In genomic region chr12:92442782-92443181, GRCh38 we compare ENCODE assay signal across 20 cellular contexts.
DNase-seq lines count a peak whose midpoint lies in the region; ATAC-seq, FAIRE-seq and TF ChIP-seq lines count a peak whose summit lies in the region.
"Had no signal": no experiment of that assay in that cellular context is flagged by ENCODE, and none has a peak within 500 bp of the region (broad histone marks: within the 10 kb centered on the region; RNA-seq: fewer than 3 reads in every experiment).

No MANE protein-coding gene starts in this region.

- no peak for DNase-seq in GM12891 (ENCODE audit: insufficient read length, low spot score)
- peak; percentile 7 for DNase-seq in RWPE1 (ENCODE audit: low spot score)
- DNase-seq in fibroblast of the conjunctiva (ENCODE audit: low read depth) = peak; percentile 42
- no peak for DNase-seq in NCI-H2029 (lab: John Stamatoyannopoulos, UW)
- DNase-seq in NCI-H1417 treated with DMSO at 0.1 percent for 48 hours (lab: John Stamatoyannopoulos, UW) = no peak
- DNase-seq: activated gamma-delta T cell; BE2C; cortex of kidney; esophagus squamous epithelium; hippocampal formation; kidney; midbrain; NCI-H1930; sigmoid colon; stimulated activated CD4-positive, alpha-beta T cell treated with anti-CD3 and anti-CD28 coated beads, Interleukin-2, amount 100 ng/mL, for 48 hours had no signal

- ATAC-seq in SK-N-SH treated with all-trans-retinoic acid at 6 μM for 48 hours (no peak), GM21576 (IDR thresholded peaks at IDR 0.05; ENCODE audit: unreplicated experiment) (no peak)

- H3K4me2 ChIP-seq in BLaER1 = peak overlapping the region; percentile 11; the same call in 1 of the 2 replicates

- H3K9me3 ChIP-seq in BLaER1 = no peaks in the 10 kb centered on the region; the same call in 1 of the 2 replicates
- H3K9me3 ChIP-seq: BE2C, esophagus squamous epithelium, sigmoid colon, tibial nerve had no signal

- H3K9ac ChIP-seq in BLaER1 = no peak overlapping the region

- no peaks in the 10 kb centered on the region for H4K20me1 ChIP-seq in BLaER1

- no peaks in the 10 kb centered on the region for H3K27me3 ChIP-seq in BLaER1
- H3K27me3 ChIP-seq: BE2C, esophagus squamous epithelium, sigmoid colon, tibial nerve had no signal

- POLR2A ChIA-PET in RWPE1 (lab: Yijun Ruan, JAX; ENCODE audit: low non-redundant PET) = no interaction called here

- H3K27ac ChIP-seq in BLaER1 (peak overlapping the region; percentile 16; the same call in 1 of the 2 replicates), RWPE1 (no peak overlapping the region)
- H3K27ac ChIP-seq: esophagus squamous epithelium, sigmoid colon had no signal

- no peaks in the 10 kb centered on the region for H3K36me3 ChIP-seq in BLaER1
- H3K36me3 ChIP-seq: BE2C, esophagus squamous epithelium, sigmoid colon, tibial nerve had no signal

- TF ChIP-seq CTCF in RWPE1 (conservative IDR thresholded peaks at IDR 0.05; ENCODE audit: low read depth) = no peak

- peak; percentile 72 for FAIRE-seq in GM12891 (lab: Jason Lieb, UNC)
- FAIRE-seq: HTR-8/SVneo, kidney had no signal

- CTCF ChIA-PET in RWPE1 (lab: Yijun Ruan, JAX) = interaction anchor here (0.6 kb wide), 1 partner anchor 1057 kb away, joined by 4 read pairs; no protein-coding TSS in a partner anchor

- H3K4me3 ChIP-seq in BLaER1 = no peak overlapping the region
- H3K4me3 ChIP-seq: esophagus squamous epithelium, sigmoid colon, tibial nerve had no signal

- no peak for TF ChIP-seq POLR2A in GM12891 (IDR thresholded peaks at IDR 0.05; ENCODE audit: low read depth, low read length)

- peaks cover 76% of the 10 kb centered on the region for H3K4me1 ChIP-seq in BLaER1
- H3K4me1 ChIP-seq: BE2C had no signal

TF ChIP-seq in GM12891, 5 proteins besides CTCF, POLR2A, EP300 and RAD21:
- TF ChIP-seq POU2F2 (IDR thresholded peaks at IDR 0.05; ENCODE audit: low read depth, low read length) (no peak), TAF1 (IDR thresholded peaks at IDR 0.05; ENCODE audit: low read depth, low read length) (no peak), PAX5 (IDR thresholded peaks at IDR 0.05; ENCODE audit: insufficient read depth, low read length, severe bottlenecking) (no peak), SPI1 (IDR thresholded peaks at IDR 0.05; ENCODE audit: low read depth, low read length) (no peak), POLR2AphosphoS5 (IDR thresholded peaks at IDR 0.05; ENCODE audit: low read depth, low read length) (no peak)

TF ChIP-seq in SK-N-SH treated with all-trans-retinoic acid at 6 μM for 48 hours, 23 proteins besides CTCF, POLR2A, EP300 and RAD21:
- TF ChIP-seq CSDC2 (CRISPR knock-in tag; IDR thresholded peaks at IDR 0.05) = no peak
- TF ChIP-seq ZFP3 (CRISPR knock-in tag; IDR thresholded peaks at IDR 0.05) = no peak
- no peak for TF ChIP-seq TCF4 (CRISPR knock-in tag; IDR thresholded peaks at IDR 0.05; ENCODE audit: borderline replicate concordance)
- TF ChIP-seq BACH2 (CRISPR knock-in tag; IDR thresholded peaks at IDR 0.05; ENCODE audit: borderline replicate concordance) = no peak
- TF ChIP-seq ISL1 (CRISPR knock-in tag; IDR thresholded peaks at IDR 0.05) = no peak
- no peak for TF ChIP-seq TSHZ2 (CRISPR knock-in tag; IDR thresholded peaks at IDR 0.05)
- TF ChIP-seq CSRNP3 (CRISPR knock-in tag; IDR thresholded peaks at IDR 0.05) = no peak
- TF ChIP-seq ZNF565 (CRISPR knock-in tag; conservative IDR thresholded peaks at IDR 0.05; ENCODE audit: low read depth) = no peak
- TF ChIP-seq POU6F1 (CRISPR knock-in tag; IDR thresholded peaks at IDR 0.05; ENCODE audit: borderline replicate concordance, low read depth) = no peak
- no peak for TF ChIP-seq ESRRG (CRISPR knock-in tag; IDR thresholded peaks at IDR 0.05)
- no peak for TF ChIP-seq ZC3H10 (CRISPR knock-in tag; IDR thresholded peaks at IDR 0.05)
- TF ChIP-seq TOX (CRISPR knock-in tag; IDR thresholded peaks at IDR 0.05; ENCODE audit: borderline replicate concordance) = no peak
- no peak for TF ChIP-seq GLIS3 (CRISPR knock-in tag; IDR thresholded peaks at IDR 0.05)
- no peak for TF ChIP-seq ARNTL (CRISPR knock-in tag; IDR thresholded peaks at IDR 0.05; ENCODE audit: borderline replicate concordance, low read depth)
- TF ChIP-seq CREB5 (CRISPR knock-in tag; IDR thresholded peaks at IDR 0.05; ENCODE audit: low read depth) = no peak
- TF ChIP-seq ZNF8 (CRISPR knock-in tag; IDR thresholded peaks at IDR 0.05) = no peak
- no peak for TF ChIP-seq SNAI2 (CRISPR knock-in tag; IDR thresholded peaks at IDR 0.05)
- TF ChIP-seq ZFP30 (CRISPR knock-in tag; IDR thresholded peaks at IDR 0.05) = no peak

Comparison
In these comparisons a context has a peak if more than half of its experiments do, and no peak if none do; other contexts are left out.
1. DNase-seq: peak in RWPE1 (single experiment) and fibroblast of the conjunctiva (single experiment); none in GM12891 (single experiment), NCI-H2029 (single experiment) and NCI-H1417 treated with DMSO at 0.1 percent for 48 hours (single experiment).